ENCODE assay signal across 8 cellular contexts in the genomic region with DNA sequence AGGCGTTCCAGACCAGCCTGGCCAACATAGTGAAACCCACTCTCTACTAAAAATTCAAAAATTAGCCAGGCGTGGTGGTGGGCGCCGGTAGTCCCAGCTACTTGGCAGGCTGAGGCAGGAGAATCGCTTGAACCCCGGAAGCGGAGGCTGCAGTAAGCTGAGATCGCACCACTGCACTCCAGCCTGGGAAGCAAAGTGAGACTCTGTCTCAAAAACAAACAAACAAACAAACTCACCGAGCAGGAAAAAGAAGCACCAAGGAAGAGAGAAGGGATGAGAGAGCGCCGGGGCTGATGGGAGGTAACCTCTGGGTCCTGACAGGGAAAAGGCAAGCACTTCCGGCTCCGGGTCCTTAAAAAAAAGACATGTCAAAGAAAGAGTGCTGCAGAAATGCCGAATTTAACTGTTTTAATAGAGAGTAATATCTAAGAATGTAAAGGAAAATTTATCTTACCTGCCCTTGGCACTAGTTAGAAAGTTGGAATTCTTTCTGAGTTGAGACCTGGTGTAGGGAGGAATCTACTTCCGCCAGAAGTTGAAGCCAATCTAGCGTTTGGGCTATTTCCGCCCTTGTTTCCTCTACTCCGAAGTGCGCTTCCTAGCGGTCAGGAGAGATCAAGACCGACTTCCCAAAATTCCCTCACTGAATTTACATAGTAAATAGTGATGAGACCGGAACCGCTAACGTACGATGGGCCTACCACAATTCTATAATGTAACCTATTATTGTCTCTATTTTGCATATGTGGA. TPM values are rescaled to one million over a fixed set of nuclear protein-coding genes. Genes with fewer than 3 reads are reported as not detected.
DNase-seq lines count a peak whose midpoint lies in the region; ATAC-seq and TF ChIP-seq lines count a peak whose summit lies in the region.

No MANE protein-coding gene starts in this region.

- H3K9me3 ChIP-seq in GM23248 (ENCODE audit: low read depth): no peaks in the 10 kb centered on the region

- no peaks in the 10 kb centered on the region for H3K9me3 Mint-ChIP-seq in activated T-helper 17 cell treated with anti-CD3 and anti-CD28 coated beads, Interleukin-2, amount 50 U/mL, for 72 hours
- H3K9me3 Mint-ChIP-seq in natural killer cell treated with Interleukin-12 subunit alpha and Interleukin-12 subunit beta and Interleukin-15 and Interleukin-18, amount 100 ng/mL, for 72 hours: no peaks in the 10 kb centered on the region

- no peaks in the 10 kb centered on the region for H3K27me3 Mint-ChIP-seq in activated T-helper 17 cell treated with anti-CD3 and anti-CD28 coated beads, Interleukin-2, amount 50 U/mL, for 72 hours
- H3K27me3 Mint-ChIP-seq in natural killer cell treated with Interleukin-12 subunit alpha and Interleukin-12 subunit beta and Interleukin-15 and Interleukin-18, amount 100 ng/mL, for 72 hours: no peaks in the 10 kb centered on the region

- H3K27ac ChIP-seq in GM23248: peak overlapping the region; percentile 72

- H3K9ac ChIP-seq in GM23248: peak overlapping the region; percentile 96

- peak; percentile 92 for ATAC-seq in activated T-helper 17 cell treated with anti-CD3 and anti-CD28 coated beads, Interleukin-2, amount 50 U/mL, for 72 hours (replicated peaks)
- ATAC-seq in natural killer cell treated with Interleukin-12 subunit alpha and Interleukin-12 subunit beta and Interleukin-15 and Interleukin-18, amount 100 ng/mL, for 72 hours: peak; percentile 81 to 90
- peak; percentile 80 for ATAC-seq in stimulated activated naive CD8-positive, alpha-beta T cell treated with anti-CD3 and anti-CD28 coated beads, Interleukin-15, Interleukin-2, amounts not matched to agents 100 U/mL and 50 U/mL, for 24 hours

- no peaks in the 10 kb centered on the region for H3K9me2 ChIP-seq in GM23248 (ENCODE audit: insufficient read depth)

- H3K36me3 Mint-ChIP-seq in activated T-helper 17 cell treated with anti-CD3 and anti-CD28 coated beads, Interleukin-2, amount 50 U/mL, for 72 hours (ENCODE audit: low read depth): peaks cover 49% of the 10 kb centered on the region
- no peaks in the 10 kb centered on the region for H3K36me3 Mint-ChIP-seq in natural killer cell treated with Interleukin-12 subunit alpha and Interleukin-12 subunit beta and Interleukin-15 and Interleukin-18, amount 100 ng/mL, for 72 hours

- peak overlapping the region; percentile 100 for H3K27ac Mint-ChIP-seq in activated T-helper 17 cell treated with anti-CD3 and anti-CD28 coated beads, Interleukin-2, amount 50 U/mL, for 72 hours
- H3K27ac Mint-ChIP-seq in natural killer cell treated with Interleukin-12 subunit alpha and Interleukin-12 subunit beta and Interleukin-15 and Interleukin-18, amount 100 ng/mL, for 72 hours: peak overlapping the region; percentile 98 to 100

- TF ChIP-seq CTCF in fibroblast of pulmonary artery (IDR thresholded peaks at IDR 0.05; ENCODE audit: low read length, missing control alignments): peak; percentile 83

- H3K4me2 ChIP-seq in GM23248 (ENCODE audit: unreplicated experiment): peak overlapping the region; percentile 94

- peak overlapping the region; percentile 97 for H3K4me3 Mint-ChIP-seq in activated T-helper 17 cell treated with anti-CD3 and anti-CD28 coated beads, Interleukin-2, amount 50 U/mL, for 72 hours
- H3K4me3 Mint-ChIP-seq in natural killer cell treated with Interleukin-12 subunit alpha and Interleukin-12 subunit beta and Interleukin-15 and Interleukin-18, amount 100 ng/mL, for 72 hours: peak overlapping the region; percentile 96

- H3K36me3 ChIP-seq in GM23248 (ENCODE audit: low read depth): no peaks in the 10 kb centered on the region

- peak; percentile 94 for DNase-seq in ELF-1 (ENCODE audit: low read depth, low spot score)
- DNase-seq in GM23248: peak; percentile 97
- DNase-seq in Kasumi-1 (lab: John Stamatoyannopoulos, UW): peak; percentile 97 to 98
- DNase-seq in RPMI7951 (ENCODE audit: low read depth): peak; percentile 97
- peak; percentile 98 for DNase-seq in fibroblast of pulmonary artery (ENCODE audit: low read depth)
- DNase-seq in natural killer cell treated with Interleukin-12 subunit alpha and Interleukin-12 subunit beta and Interleukin-15 and Interleukin-18, amount 100 ng/mL, for 72 hours (ENCODE audit: low spot score): peak; percentile 86
- peak; percentile 76 for DNase-seq in stimulated activated naive CD8-positive, alpha-beta T cell treated with anti-CD3 and anti-CD28 coated beads, Interleukin-15, Interleukin-2, amounts not matched to agents 100 U/mL and 50 U/mL, for 24 hours

- peaks cover 17% of the 10 kb centered on the region for H3K4me1 Mint-ChIP-seq in activated T-helper 17 cell treated with anti-CD3 and anti-CD28 coated beads, Interleukin-2, amount 50 U/mL, for 72 hours
- H3K4me1 Mint-ChIP-seq in natural killer cell treated with Interleukin-12 subunit alpha and Interleukin-12 subunit beta and Interleukin-15 and Interleukin-18, amount 100 ng/mL, for 72 hours (ENCODE audit: low read depth in 2 of 2): peaks cover 31 to 39% of the 10 kb centered on the region in 2 donors

- H3K4me1 ChIP-seq in GM23248 (ENCODE audit: insufficient read depth): peaks cover 6% of the 10 kb centered on the region; the same call in 1 of the 2 replicates

- WGBS in GM23248 (ENCODE audit: low coverage in 1 of 2, low lambda C conversion rate in 2 of 2, missing lambda C conversion rate in 2 of 2), 2 experiments: 2 to 3% methylated on average over 25 of the region's 25 CpGs

- H4K20me1 ChIP-seq in GM23248 (ENCODE audit: insufficient read depth): 0 out of 2 replicates have a peak, but pooled peaks cover 5% of the 10 kb centered on the region

- H3K79me2 ChIP-seq in GM23248 (ENCODE audit: insufficient read depth): peaks cover 47% of the 10 kb centered on the region

- no peaks in the 10 kb centered on the region for H3K27me3 ChIP-seq in GM23248 (replicated peaks; ENCODE audit: insufficient read depth)

- H3K4me3 ChIP-seq in GM23248 (peak overlapping the region; percentile 98), fibroblast of pulmonary artery (replicated peaks; ENCODE audit: low read depth, low read length) (peak overlapping the region; percentile 92)

- peak overlapping the region; percentile 92 for H2AFZ ChIP-seq in GM23248

- in situ Hi-C loops in GM23248 (cut with MboI): no loop called here

- H3F3A ChIP-seq in GM23248 (ENCODE audit: insufficient read depth): no peaks in the 10 kb centered on the region

RNA-seq across cellular contexts. Expression of a gene that starts 29.1 kb away (rescaled TPM):
- total RNA-seq in GM23248 (2014; rRNA removed; shearing (Covaris generic)): not detected in 2 replicates
- not detected in 2 replicates for polyA plus RNA-seq in GM23248 (2016; fragmentation: Nextera tagmentation; extraction: Ambion mirVana)
- 0.20 TPM in 1 of 2 replicates, not detected in the other for total RNA-seq in RPMI7951 (2014; rRNA removed; shearing (Covaris generic))
- total RNA-seq in activated T-helper 17 cell treated with anti-CD3 and anti-CD28 coated beads, Interleukin-2, amount 50 U/mL, for 72 hours: 1 to 10 TPM in 1 of 2 donors, under 1 TPM in 1; 0.63 to 1.7 TPM
- 1 to 10 TPM; 1.0 to 2.3 TPM for total RNA-seq in natural killer cell treated with Interleukin-12 subunit alpha and Interleukin-12 subunit beta and Interleukin-15 and Interleukin-18, amount 100 ng/mL, for 72 hours

RNA-seq across cellular contexts. Expression of a gene that starts 40.4 kb away (rescaled TPM):
- 27.2 and 49.8 TPM in 2 replicates for total RNA-seq in GM23248 (2014; rRNA removed; shearing (Covaris generic))
- 36.2 and 36.8 TPM in 2 replicates for polyA plus RNA-seq in GM23248 (2016; fragmentation: Nextera tagmentation; extraction: Ambion mirVana)
- total RNA-seq in RPMI7951 (2014; rRNA removed; shearing (Covaris generic)): 26.4 and 37.5 TPM in 2 replicates
- total RNA-seq in activated T-helper 17 cell treated with anti-CD3 and anti-CD28 coated beads, Interleukin-2, amount 50 U/mL, for 72 hours: 10 to 100 TPM; 38.4 to 44.4 TPM
- 10 to 100 TPM; 63.6 to 72.6 TPM for total RNA-seq in natural killer cell treated with Interleukin-12 subunit alpha and Interleukin-12 subunit beta and Interleukin-15 and Interleukin-18, amount 100 ng/mL, for 72 hours

RNA-seq across cellular contexts. Expression of a gene that starts 40.7 kb away (rescaled TPM):
- total RNA-seq in GM23248 (2014; rRNA removed; shearing (Covaris generic)): 16.3 and 25.4 TPM in 2 replicates
- polyA plus RNA-seq in GM23248 (2016; fragmentation: Nextera tagmentation; extraction: Ambion mirVana): 13.5 and 16.1 TPM in 2 replicates
- 17.9 and 20.5 TPM in 2 replicates for total RNA-seq in RPMI7951 (2014; rRNA removed; shearing (Covaris generic))
- total RNA-seq in activated T-helper 17 cell treated with anti-CD3 and anti-CD28 coated beads, Interleukin-2, amount 50 U/mL, for 72 hours: 10 to 100 TPM; 19.3 to 33.4 TPM
- total RNA-seq in natural killer cell treated with Interleukin-12 subunit alpha and Interleukin-12 subunit beta and Interleukin-15 and Interleukin-18, amount 100 ng/mL, for 72 hours: 10 to 100 TPM; 13.1 to 27.4 TPM

Comparison
In these comparisons a context has a peak if more than half of its experiments do, and no peak if none do; other contexts are left out.
1. Peak in every context shown above with its lines: DNase-seq, ATAC-seq, H3K4me3 ChIP-seq and H3K27ac ChIP-seq.